In the genomic region with DNA sequence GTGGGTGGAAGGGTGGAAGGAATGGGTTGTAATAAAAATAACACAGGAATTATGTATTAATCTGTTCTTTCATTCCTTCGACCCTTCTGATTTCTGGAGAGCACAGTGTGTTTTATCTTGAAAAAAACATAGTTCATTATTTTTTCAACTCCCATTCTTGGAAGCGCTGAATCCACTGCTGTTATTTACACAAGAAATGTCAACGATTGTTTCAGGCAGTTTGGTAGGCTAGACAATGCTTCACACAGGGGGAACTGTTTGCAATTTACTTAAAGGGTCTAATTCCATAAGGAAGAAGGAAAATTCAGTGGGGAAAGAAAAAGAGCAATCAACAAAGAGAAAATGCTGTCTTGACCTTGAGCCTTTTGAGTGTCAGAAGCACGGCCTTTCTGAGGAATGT, we compare ENCODE assay signal across 31 cellular contexts.
"Had no signal": no experiment of that assay in that cellular context is flagged by ENCODE, and none has a peak within 500 bp of the region (broad histone marks: within the 10 kb centered on the region; RNA-seq: fewer than 3 reads in every experiment).

No MANE protein-coding gene starts in this region.

- H3K4me1 Mint-ChIP-seq: activated naive CD8-positive, alpha-beta T cell treated with anti-CD3 and anti-CD28 coated beads, Interleukin-2, amount 10 ng/mL, durations not matched to agents 7 days and 5 days; central memory CD8-positive, alpha-beta T cell had no signal

- H3K4me3 Mint-ChIP-seq: activated naive CD8-positive, alpha-beta T cell treated with anti-CD3 and anti-CD28 coated beads, Interleukin-2, amount 10 ng/mL, durations not matched to agents 7 days and 5 days; activated T-cell treated with anti-CD3 and anti-CD28 coated beads, Interleukin-2, amount 50 U/mL, for 4 hours; central memory CD8-positive, alpha-beta T cell; effector memory CD8-positive, alpha-beta T cell; naive B cell; neural crest cell had no signal

- ATAC-seq: activated T-cell treated with anti-CD3 and anti-CD28 coated beads, Interleukin-2, amount 50 U/mL, for 4 hours; effector memory CD8-positive, alpha-beta T cell; heart right ventricle; lower lobe of right lung; psoas muscle had no signal

- H3K9me3 ChIP-seq: breast epithelium, heart right ventricle, lower lobe of right lung, pancreas, psoas muscle, right atrium auricular region, spleen, transverse colon had no signal

- H3K9me3 Mint-ChIP-seq: activated naive CD8-positive, alpha-beta T cell treated with anti-CD3 and anti-CD28 coated beads, Interleukin-2, amount 10 ng/mL, durations not matched to agents 7 days and 5 days; activated T-cell treated with anti-CD3 and anti-CD28 coated beads, Interleukin-2, amount 50 U/mL, for 4 hours; naive B cell had no signal

- FAIRE-seq: colon, kidney, pancreas, TTC549, urothelium cell line had no signal

- H3K27me3 ChIP-seq: breast epithelium, heart right ventricle, pancreas, right atrium auricular region, spleen, transverse colon had no signal

- H3K36me3 Mint-ChIP-seq: activated naive CD8-positive, alpha-beta T cell treated with anti-CD3 and anti-CD28 coated beads, Interleukin-2, amount 10 ng/mL, durations not matched to agents 7 days and 5 days; naive B cell had no signal

- H3K4me1 ChIP-seq: breast epithelium, psoas muscle, right atrium auricular region had no signal

- H3K36me3 ChIP-seq: breast epithelium, heart right ventricle, lower lobe of right lung, pancreas, right atrium auricular region, spleen, transverse colon, WERI-Rb-1 had no signal

- H3K27ac ChIP-seq: breast epithelium, dorsolateral prefrontal cortex, epithelial cell of prostate, heart right ventricle, lower lobe of right lung, pancreas, psoas muscle, right atrium auricular region, spleen, transverse colon, WERI-Rb-1 had no signal

- DNase-seq: activated CD4-positive, alpha-beta T cell treated with anti-CD3 and anti-CD28 coated beads for 1 hour; activated CD4-positive, alpha-beta T cell treated with anti-CD3 and anti-CD28 coated beads, Interleukin-2, amount 50 U/mL, for 1 hour; activated CD8-positive, alpha-beta memory T cell treated with anti-CD3 and anti-CD28 coated beads, Interleukin-2, amount 50 U/mL, for 48 hours; activated naive CD4-positive, alpha-beta T cell; activated naive CD8-positive, alpha-beta T cell treated with anti-CD3 and anti-CD28 coated beads, Interleukin-2, amount 10 ng/mL, durations not matched to agents 7 days and 5 days; activated T-cell treated with anti-CD3 and anti-CD28 coated beads, Interleukin-2, amount 50 U/mL, for 4 hours; amniotic stem cell; dorsolateral prefrontal cortex; effector memory CD8-positive, alpha-beta T cell; heart right ventricle; kidney; lower lobe of right lung; naive B cell; pancreas; psoas muscle; spleen; stimulated activated CD4-positive, alpha-beta T cell treated with anti-CD3 and anti-CD28 coated beads, Interleukin-4, amount 100 ng/mL, for 1 hour; stimulated activated naive CD4-positive, alpha-beta T cell treated with Interleukin-2 at 50 U/mL for 16 hours; substantia nigra; T-helper 1 cell; transverse colon; WERI-Rb-1 had no signal

- H3K4me3 ChIP-seq: breast epithelium, dorsolateral prefrontal cortex, heart right ventricle, lower lobe of right lung, pancreas, psoas muscle, right atrium auricular region, spleen, transverse colon had no signal

- H3K27me3 Mint-ChIP-seq: activated naive CD8-positive, alpha-beta T cell treated with anti-CD3 and anti-CD28 coated beads, Interleukin-2, amount 10 ng/mL, durations not matched to agents 7 days and 5 days; central memory CD8-positive, alpha-beta T cell had no signal

- H3K27ac Mint-ChIP-seq: activated naive CD8-positive, alpha-beta T cell treated with anti-CD3 and anti-CD28 coated beads, Interleukin-2, amount 10 ng/mL, durations not matched to agents 7 days and 5 days; activated T-helper 2 cell treated with anti-CD3 and anti-CD28 coated beads, Interferon-gamma antibody, Interleukin-2, Interleukin-4, amounts not matched to agents 10 μg/mL and 5 μg/mL and 100 μg/mL, durations not matched to agents 14 hours and 24 hours and 36 hours; effector memory CD8-positive, alpha-beta T cell had no signal
